1 cellular context compared by ENCODE assay signal in the genomic region with DNA sequence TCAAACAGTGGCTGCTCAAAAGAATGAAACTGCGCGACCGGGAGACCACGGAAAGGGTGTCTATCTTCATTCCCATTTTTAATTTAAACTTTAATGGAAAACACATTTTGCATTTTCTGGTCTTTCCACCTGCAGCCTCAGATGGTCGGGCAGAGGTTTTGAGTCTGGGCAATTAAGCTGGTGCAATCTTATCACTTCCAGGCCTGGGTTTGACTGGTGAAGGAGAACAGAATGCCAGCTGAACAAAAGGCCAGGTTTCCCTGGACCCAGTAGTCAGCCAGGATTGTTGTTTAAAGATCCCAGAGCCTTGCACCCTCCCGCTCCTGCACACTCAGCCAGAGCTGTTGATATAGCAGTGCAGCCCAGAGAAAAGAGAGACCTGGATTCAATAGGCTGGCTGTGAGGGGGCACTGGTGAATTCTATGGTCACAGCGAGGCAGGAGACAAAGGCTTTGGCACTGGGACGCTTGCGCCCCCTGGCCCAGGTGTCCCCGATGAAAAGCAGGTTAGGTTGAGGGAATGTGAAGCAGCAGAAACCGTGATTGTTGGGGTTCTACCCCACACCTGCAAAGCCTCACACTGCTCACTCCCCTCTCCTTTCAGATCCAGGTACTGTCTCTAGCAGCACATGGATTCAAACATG.
TF ChIP-seq lines count a peak whose summit lies in the region.

No MANE protein-coding gene starts in this region.

TF ChIP-seq in HCT116, 20 proteins besides CTCF, POLR2A, EP300 and RAD21:
- TF ChIP-seq ZNF274 (IDR thresholded peaks at IDR 0.05; ENCODE audit: low read depth, low read length) (no peak), SP1 (IDR thresholded peaks at IDR 0.05; ENCODE audit: low read depth) (no peak)
